In the genomic region with DNA sequence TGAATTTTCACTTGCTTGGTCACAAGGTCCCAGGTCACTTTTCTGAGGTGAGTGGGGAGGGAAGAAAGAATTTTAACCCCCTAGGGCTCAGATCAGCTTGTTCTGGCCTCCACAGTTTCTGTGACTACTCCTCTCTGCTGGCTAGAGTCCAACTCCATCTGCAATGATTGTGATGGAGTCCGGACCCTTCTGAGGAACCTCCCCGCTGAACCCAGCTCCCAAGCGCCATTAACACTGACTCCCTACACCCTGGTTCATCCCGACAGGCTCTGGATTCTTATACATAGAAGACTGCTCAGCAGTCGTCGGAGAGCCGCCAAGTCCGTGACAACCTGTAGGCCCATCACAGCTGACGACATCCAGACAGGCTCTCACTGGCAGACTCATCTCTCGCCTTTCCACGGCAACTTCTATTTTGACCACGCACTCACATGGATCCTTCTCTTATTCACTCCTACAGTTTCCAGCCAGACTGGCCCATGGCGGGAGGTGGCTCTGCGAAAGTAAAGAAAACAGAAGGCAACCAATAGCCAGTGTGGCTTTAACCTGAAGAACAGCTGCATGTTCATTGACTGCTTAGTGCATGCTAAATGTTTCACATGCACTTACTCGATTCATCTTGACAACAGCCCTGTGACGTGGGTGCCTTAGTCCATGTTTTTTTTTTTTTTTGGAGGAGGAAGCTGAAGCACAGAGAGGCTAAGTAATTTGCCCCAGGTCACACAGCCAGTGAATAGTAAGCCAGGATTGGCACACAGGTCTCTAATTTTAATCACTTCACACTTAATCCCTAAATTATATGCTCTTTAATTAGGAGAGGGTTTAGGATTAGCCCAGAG, we compare ENCODE assay signal across 13 cellular contexts.
DNase-seq lines count a peak whose midpoint lies in the region; ATAC-seq and TF ChIP-seq lines count a peak whose summit lies in the region.
"Had no signal": no experiment of that assay in that cellular context is flagged by ENCODE, and none has a peak within 500 bp of the region (broad histone marks: within the 10 kb centered on the region; RNA-seq: fewer than 3 reads in every experiment).

No MANE protein-coding gene starts in this region.

- no peaks in the 10 kb centered on the region for H3K27me3 Mint-ChIP-seq in CD4-positive, alpha-beta memory T cell

- intact Hi-C loops in CD4-positive, alpha-beta memory T cell (cut with micrococcal nuclease): loop anchor here (5.0 kb wide), 1 partner anchor 126 kb away; a partner anchor contains a TSS
- intact Hi-C loops in esophagus muscularis mucosa (cut with DNase I): no loop called here

- DNase-seq in CD4-positive, alpha-beta memory T cell: no peak
- no peak for DNase-seq in esophagus muscularis mucosa (ENCODE audit: extremely low spot score)
- DNase-seq in occipital lobe (lab: John Stamatoyannopoulos, UW): peak; percentile 44
- DNase-seq in globus pallidus (ENCODE audit: low spot score): no peak
- DNase-seq in NCI-H526 (lab: John Stamatoyannopoulos, UW): no peak
- DNase-seq: activated CD4-positive, alpha-beta T cell treated with anti-CD3 and anti-CD28 coated beads, Interleukin-2, amount 50 U/mL, for 48 hours; NCI-H774; stimulated activated CD4-positive, alpha-beta T cell treated with anti-CD3 and anti-CD28 coated beads, Interleukin-12 subunit alpha, Interleukin-12 subunit beta, amount 100 ng/mL, for 4 hours; SW 1271 had no signal

- no peak for TF ChIP-seq CTCF in esophagus muscularis mucosa (IDR thresholded peaks at IDR 0.05)

- TF ChIP-seq POLR2A in esophagus muscularis mucosa (IDR thresholded peaks at IDR 0.05; ENCODE audit: low read depth): no peak

- ATAC-seq in HG03354 (IDR thresholded peaks at IDR 0.05; ENCODE audit: poor library complexity, severe bottlenecking, unreplicated experiment): no peak
- ATAC-seq in HG03025 (IDR thresholded peaks at IDR 0.05; ENCODE audit: low FRiP score, unreplicated experiment): no peak

- no peaks in the 10 kb centered on the region for H3K27me3 ChIP-seq in CD4-positive, alpha-beta memory T cell (ENCODE audit: insufficient read depth, low read length)
- peaks cover 0 to 5% (median 0%) of the 10 kb centered on the region in 4 donors for H3K27me3 ChIP-seq in esophagus muscularis mucosa

- no peaks in the 10 kb centered on the region for H3K36me3 ChIP-seq in CD4-positive, alpha-beta memory T cell (ENCODE audit: insufficient read depth, low read length)
- H3K36me3 ChIP-seq in KOPT-K1 (ENCODE audit: insufficient read depth, low read length): no peaks in the 10 kb centered on the region
- H3K36me3 ChIP-seq in esophagus muscularis mucosa: no peaks in the 10 kb centered on the region

- H3K9me3 ChIP-seq in CD4-positive, alpha-beta memory T cell (ENCODE audit: control insufficient read depth in 1 of 2, low read length in 2 of 2): no peaks in the 10 kb centered on the region
- peaks cover 11% of the 10 kb centered on the region for H3K9me3 ChIP-seq in KOPT-K1 (ENCODE audit: insufficient read depth, low read length, poor library complexity, severe bottlenecking)
- no peaks in the 10 kb centered on the region for H3K9me3 ChIP-seq in esophagus muscularis mucosa

- POLR2A ChIA-PET in CD4-positive, alpha-beta memory T cell (lab: Charles Lee; ENCODE audit: partially characterized antibody): interaction anchor here (2.4 to 2.9 kb wide), 2 partner anchors 25 to 142 kb away, joined by 11 to 26 read pairs; no protein-coding TSS in a partner anchor

- H3K4me3 Mint-ChIP-seq in CD4-positive, alpha-beta memory T cell: peak overlapping the region in 3 of 8 donors; percentile 36 to 78 (median 74)
- H3K4me3 Mint-ChIP-seq: activated naive CD4-positive, alpha-beta T cell treated with anti-CD3 and anti-CD28 coated beads for 36 hours had no signal

- peaks cover 0 to 2% (median 0%) of the 10 kb centered on the region in 8 donors for H3K9me3 Mint-ChIP-seq in CD4-positive, alpha-beta memory T cell

- 43% methylated on average over 16 of the region's 16 CpGs for WGBS in esophagus muscularis mucosa

- H3K27ac ChIP-seq in CD4-positive, alpha-beta memory T cell (ENCODE audit: low read depth, low read length): no peak overlapping the region
- H3K27ac ChIP-seq in KOPT-K1 (ENCODE audit: low read depth, low read length, poor library complexity, severe bottlenecking) (peak overlapping the region; percentile 96), esophagus muscularis mucosa (replicated peaks in 1 of 4) (peak overlapping the region in 3 of 4 donors; percentile 5 to 40 (median 13))

- peaks cover 38% of the 10 kb centered on the region for H3K4me1 ChIP-seq in CD4-positive, alpha-beta memory T cell (ENCODE audit: insufficient read depth, low read length)
- peaks cover 9 to 37% (median 25%) of the 10 kb centered on the region in 4 donors for H3K4me1 ChIP-seq in esophagus muscularis mucosa

- no peaks in the 10 kb centered on the region for H3K36me3 Mint-ChIP-seq in CD4-positive, alpha-beta memory T cell

- TF ChIP-seq EP300 in esophagus muscularis mucosa (IDR thresholded peaks at IDR 0.05): no peak

- no peak overlapping the region for H3K4me3 ChIP-seq in CD4-positive, alpha-beta memory T cell (ENCODE audit: low read length in 2 of 2)
- H3K4me3 ChIP-seq in esophagus muscularis mucosa: no peak overlapping the region

- CTCF ChIA-PET in CD4-positive, alpha-beta memory T cell (lab: Charles Lee; ENCODE audit: partially characterized antibody): interaction anchor here (0.9 to 8.3 kb wide), 3 partner anchors 25 to 141 kb away, joined by 3 to 96 read pairs (median 49); no protein-coding TSS in a partner anchor

- H3K4me1 Mint-ChIP-seq in CD4-positive, alpha-beta memory T cell: peaks cover 28 to 55% (median 42%) of the 10 kb centered on the region in 4 donors

- peak overlapping the region in 6 of 7 donors; percentile 31 to 83 (median 75) for H3K27ac Mint-ChIP-seq in CD4-positive, alpha-beta memory T cell
